Comparison of ENCODE assay signal across 1 cellular context in genomic region chr6:45448417-45449389, GRCh38.
TF ChIP-seq lines count a peak whose summit lies in the region.

No MANE protein-coding gene starts in this region.

TF ChIP-seq in K562, 482 proteins besides CTCF, POLR2A, EP300 and RAD21 (continued from another document):
- TF ChIP-seq, protein P1, sequence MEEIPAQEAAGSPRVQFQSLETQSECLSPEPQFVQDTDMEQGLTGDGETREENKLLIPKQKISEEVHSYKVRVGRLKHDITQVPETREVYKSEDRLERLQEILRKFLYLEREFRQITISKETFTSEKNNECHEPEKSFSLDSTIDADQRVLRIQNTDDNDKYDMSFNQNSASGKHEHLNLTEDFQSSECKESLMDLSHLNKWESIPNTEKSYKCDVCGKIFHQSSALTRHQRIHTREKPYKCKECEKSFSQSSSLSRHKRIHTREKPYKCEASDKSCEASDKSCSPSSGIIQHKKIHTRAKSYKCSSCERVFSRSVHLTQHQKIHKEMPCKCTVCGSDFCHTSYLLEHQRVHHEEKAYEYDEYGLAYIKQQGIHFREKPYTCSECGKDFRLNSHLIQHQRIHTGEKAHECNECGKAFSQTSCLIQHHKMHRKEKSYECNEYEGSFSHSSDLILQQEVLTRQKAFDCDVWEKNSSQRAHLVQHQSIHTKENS (CRISPR knock-in tag; IDR thresholded peaks at IDR 0.05) = no peak
- TF ChIP-seq PYGO2 (tag; IDR thresholded peaks at IDR 0.05) = no peak
- TF ChIP-seq ZBTB11 (CRISPR knock-in tag; IDR thresholded peaks at IDR 0.05) = no peak
- no peak for TF ChIP-seq ZNF76 (CRISPR knock-in tag; IDR thresholded peaks at IDR 0.05; ENCODE audit: borderline replicate concordance)
- TF ChIP-seq E2F3 (CRISPR knock-in tag; IDR thresholded peaks at IDR 0.05) = no peak
- TF ChIP-seq ZNF511 (CRISPR knock-in tag; IDR thresholded peaks at IDR 0.05) = no peak
- TF ChIP-seq ZEB2 (IDR thresholded peaks at IDR 0.05) = no peak
- TF ChIP-seq HCFC1 (IDR thresholded peaks at IDR 0.05; ENCODE audit: low read depth, low read length) = no peak
